In genomic region chr19:663682-664117, GRCh38 we compare ENCODE assay signal across 6 cellular contexts. TPM values are rescaled to one million over a fixed set of nuclear protein-coding genes. Genes with fewer than 3 reads are reported as not detected.
A peak's percentile ranks its signal among the peaks of the same experiment; 100 is the strongest.
DNase-seq lines count a peak whose midpoint lies in the region; ATAC-seq and TF ChIP-seq lines count a peak whose summit lies in the region.

No MANE protein-coding gene starts in this region.

- H3K36me3 ChIP-seq in GM23248 (ENCODE audit: low read depth) (no peaks in the 10 kb centered on the region), body of pancreas (replicated peaks in 1 of 2; ENCODE audit: insufficient read depth in 1 of 2, low read depth in 2 of 2) (no peaks in the 10 kb centered on the region), neural cell (ENCODE audit: insufficient read depth, low read length) (no peaks in the 10 kb centered on the region)

- in situ Hi-C loops in GM23248 (cut with MboI) = no loop called here

- H3K27ac ChIP-seq in GM23248 (peak overlapping the region; percentile 67), body of pancreas (peak overlapping the region; percentile 83 to 93 (median 89)), neural cell (ENCODE audit: low read length) (peak overlapping the region; percentile 74)

- TF ChIP-seq EP300 in neural cell (conservative IDR thresholded peaks at IDR 0.05; ENCODE audit: poor library complexity, severe bottlenecking) = no peak

- H3K4me3 ChIP-seq in GM23248 = peak overlapping the region; percentile 66
- no peak overlapping the region for H3K4me3 ChIP-seq in body of pancreas
- peak overlapping the region; percentile 61 for H3K4me3 ChIP-seq in neural cell (ENCODE audit: low read length)

- H3K9me2 ChIP-seq in GM23248 (ENCODE audit: insufficient read depth) (no peaks in the 10 kb centered on the region), neural cell (ENCODE audit: insufficient read depth, low read length) (no peaks in the 10 kb centered on the region)

- intact Hi-C loops in body of pancreas (cut with DNase I) = no loop called here

- H3K9me3 ChIP-seq in GM23248 (ENCODE audit: low read depth) (no peaks in the 10 kb centered on the region), body of pancreas (no peaks in the 10 kb centered on the region), neural cell (ENCODE audit: low read length) (no peaks in the 10 kb centered on the region)

- H3K4me2 ChIP-seq in GM23248 (ENCODE audit: unreplicated experiment) (peak overlapping the region; percentile 63), neural cell (ENCODE audit: low read length) (no peak overlapping the region)

- H3K79me2 ChIP-seq in GM23248 (ENCODE audit: insufficient read depth) (peaks cover 40% of the 10 kb centered on the region), neural cell (replicated peaks; ENCODE audit: insufficient read depth, low read length) (peaks cover 34% of the 10 kb centered on the region)

- H3F3A ChIP-seq in GM23248 (ENCODE audit: insufficient read depth) (peaks cover 10% of the 10 kb centered on the region; the same call in 1 of the 2 replicates), neural cell (ENCODE audit: insufficient read depth, low read length, poor library complexity, severe bottlenecking) (no peaks in the 10 kb centered on the region)

- peak overlapping the region; percentile 76 for H3K9ac ChIP-seq in GM23248
- H3K9ac ChIP-seq in neural cell (ENCODE audit: low read length) = peak overlapping the region; percentile 54

- WGBS in GM23248 (ENCODE audit: low coverage in 1 of 2, low lambda C conversion rate in 2 of 2, missing lambda C conversion rate in 2 of 2), 2 experiments = 29 to 42% methylated on average over 12 to 18 of the region's 18 CpGs
- 62 to 66% methylated on average over 5 to 18 of the region's 18 CpGs for WGBS in body of pancreas, 2 donors

- no peaks in the 10 kb centered on the region for H3K27me3 ChIP-seq in GM23248 (replicated peaks; ENCODE audit: insufficient read depth)
- H3K27me3 ChIP-seq in body of pancreas = no peaks in the 10 kb centered on the region
- no peaks in the 10 kb centered on the region for H3K27me3 ChIP-seq in neural cell (ENCODE audit: insufficient read depth, low read depth, low read length)

- H3K4me1 ChIP-seq in GM23248 (ENCODE audit: insufficient read depth) (peaks cover 20% of the 10 kb centered on the region), body of pancreas (peaks cover 55% of the 10 kb centered on the region)

- TF ChIP-seq POLR2A in body of pancreas (IDR thresholded peaks at IDR 0.05) = no peak

- DNase-seq in GM23248 = no peak
- no peak for DNase-seq in body of pancreas
- DNase-seq in GM20000 (ENCODE audit: low spot score) = no peak
- DNase-seq in hippocampal formation (lab: John Stamatoyannopoulos, UW) = no peak

- ATAC-seq in body of pancreas = no peak
- no peak for ATAC-seq in HG02973 (IDR thresholded peaks at IDR 0.05; ENCODE audit: unreplicated experiment)

- H2AFZ ChIP-seq in GM23248 (peak overlapping the region; percentile 82), neural cell (ENCODE audit: low read depth, low read length) (peak overlapping the region; percentile 30)

- H4K20me1 ChIP-seq in GM23248 (ENCODE audit: insufficient read depth) (no peaks in the 10 kb centered on the region), neural cell (ENCODE audit: insufficient read depth) (peaks cover 11% of the 10 kb centered on the region)

- TF ChIP-seq CTCF in body of pancreas (IDR thresholded peaks at IDR 0.05) (no peak), neural cell (IDR thresholded peaks at IDR 0.05; ENCODE audit: poor library complexity, severe bottlenecking) (no peak), GM20000 (IDR thresholded peaks at IDR 0.05; ENCODE audit: extremely low read depth, missing control alignments) (no peak)

- no peak for TF ChIP-seq RAD21 in neural cell (conservative IDR thresholded peaks at IDR 0.05)

TF ChIP-seq in neural cell, 6 proteins besides CTCF, POLR2A, EP300 and RAD21:
- TF ChIP-seq MXI1 (conservative IDR thresholded peaks at IDR 0.05; ENCODE audit: poor library complexity, severe bottlenecking) = no peak
- no peak for TF ChIP-seq REST (IDR thresholded peaks at IDR 0.05; ENCODE audit: borderline replicate concordance)

RNA-seq across cellular contexts. Expression of gene RNF126, which starts 0.7 kb away (rescaled TPM):
- total RNA-seq in GM23248 (2014; rRNA removed; shearing (Covaris generic)) = 71.3 and 72.4 TPM in 2 replicates
- polyA plus RNA-seq in GM23248 (2016; fragmentation: Nextera tagmentation; extraction: Ambion mirVana) = 52.7 and 58.5 TPM in 2 replicates
- total RNA-seq in body of pancreas = 10 to 100 TPM; 23.3 to 45.8 TPM
- polyA plus RNA-seq in neural cell = 33.7 and 44.8 TPM in 2 replicates
- polyA minus RNA-seq in neural cell = 29.2 and 31.7 TPM in 2 replicates

RNA-seq across cellular contexts. Expression of gene FSTL3, which starts 12.5 kb away (rescaled TPM):
- 97.3 and 100 TPM in 2 replicates for total RNA-seq in GM23248 (2014; rRNA removed; shearing (Covaris generic))
- polyA plus RNA-seq in GM23248 (2016; fragmentation: Nextera tagmentation; extraction: Ambion mirVana) (39.2 and 41.4 TPM in 2 replicates), neural cell (3.1 and 6.6 TPM in 2 replicates)
- 100 to 1,000 TPM in 1 of 2 donors, 10 to 100 TPM in 1; 72.4 to 236 TPM for total RNA-seq in body of pancreas
- 5.0 and 6.6 TPM in 2 replicates for polyA minus RNA-seq in neural cell

RNA-seq across cellular contexts. Expression of gene FGF22, which starts 24.0 kb away (rescaled TPM):
- 0.13 and 1.2 TPM in 2 replicates for total RNA-seq in GM23248 (2014; rRNA removed; shearing (Covaris generic))
- polyA plus RNA-seq in GM23248 (2016; fragmentation: Nextera tagmentation; extraction: Ambion mirVana) (not detected in 2 replicates), neural cell (0.48 TPM in 1 of 2 replicates, not detected in the other)
- not detected for total RNA-seq in body of pancreas
- not detected in 2 replicates for polyA minus RNA-seq in neural cell

RNA-seq across cellular contexts. Expression of gene POLRMT, which starts 30.4 kb away (rescaled TPM):
- 36.2 and 48.8 TPM in 2 replicates for total RNA-seq in GM23248 (2014; rRNA removed; shearing (Covaris generic))
- polyA plus RNA-seq in GM23248 (2016; fragmentation: Nextera tagmentation; extraction: Ambion mirVana) = 21.8 and 23.6 TPM in 2 replicates
- 10 to 100 TPM; 25.4 to 46.1 TPM for total RNA-seq in body of pancreas
- 28.3 TPM in 2 replicates for polyA plus RNA-seq in neural cell
- 28.6 and 31.9 TPM in 2 replicates for polyA minus RNA-seq in neural cell

RNA-seq across cellular contexts. Expression of gene PRSS57, which starts 31.6 kb away (rescaled TPM):
- not detected in 2 replicates for total RNA-seq in GM23248 (2014; rRNA removed; shearing (Covaris generic))
- polyA plus RNA-seq in GM23248 (2016; fragmentation: Nextera tagmentation; extraction: Ambion mirVana) = not detected in 2 replicates
- not detected for total RNA-seq in body of pancreas
- not detected in 2 replicates for polyA plus RNA-seq in neural cell
- polyA minus RNA-seq in neural cell = not detected in 2 replicates

Comparison
In these comparisons a context has a peak if more than half of its experiments do, and no peak if none do; other contexts are left out.
1. H3K4me3 ChIP-seq: peak in GM23248 (single experiment) and neural cell (single experiment); none in body of pancreas (0 of 2).
2. Peak in every context shown above with its lines, with median percentiles within 50 percentile points of each other: H3K27ac ChIP-seq.